16 cellular contexts compared by ENCODE assay signal in genomic region chr18:44548291-44549221, GRCh38.
DNase-seq lines count a peak whose midpoint lies in the region; ATAC-seq, FAIRE-seq and TF ChIP-seq lines count a peak whose summit lies in the region.
"Had no signal": no experiment of that assay in that cellular context is flagged by ENCODE, and none has a peak within 500 bp of the region (broad histone marks: within the 10 kb centered on the region; RNA-seq: fewer than 3 reads in every experiment).

No MANE protein-coding gene starts in this region.

- H3K9me3 ChIP-seq in endothelial cell of umbilical vein (replicated peaks; ENCODE audit: control insufficient read depth, insufficient read depth, low read length) (no peaks in the 10 kb centered on the region), sigmoid colon (no peaks in the 10 kb centered on the region)

- no peak for TF ChIP-seq EP300 in sigmoid colon (IDR thresholded peaks at IDR 0.05)

- dilution Hi-C loops in endothelial cell of umbilical vein (cut with MboI; ENCODE audit: extremely low pct_ligation_motif_present, low sequenced_read_pairs) = no loop called here

- H3K9me1 ChIP-seq in endothelial cell of umbilical vein (replicated peaks; ENCODE audit: control insufficient read depth, extremely low read depth, insufficient read depth, low read length) = no peaks in the 10 kb centered on the region

- no peaks in the 10 kb centered on the region for H3K79me2 ChIP-seq in endothelial cell of umbilical vein (ENCODE audit: control insufficient read depth, insufficient read depth, low read length)

- DNase-seq in GM04503 (ENCODE audit: low read depth) (peak; percentile 62), MV-4-11 (lab: John Stamatoyannopoulos, UW) (peak; percentile 81), endothelial cell of umbilical vein (ENCODE audit: low read depth, low spot score) (peak; percentile 9), non-pigmented ciliary epithelial cell (ENCODE audit: low read depth) (peak; percentile 18), NCI-H2107 treated with DMSO at 0.1 percent for 48 hours (lab: John Stamatoyannopoulos, UW; ENCODE audit: unreplicated experiment) (no peak), sigmoid colon (no peak), urothelium cell line (ENCODE audit: low spot score) (no peak)
- DNase-seq: foreskin keratinocyte, HCEC 1CT, kidney glomerular epithelial cell, NCI-H446 treated with DMSO at 0.1 percent for 48 hours, nucleus accumbens had no signal

- no peak overlapping the region for H3K27ac ChIP-seq in endothelial cell of umbilical vein (ENCODE audit: insufficient read depth, low read depth, low read length)
- no peak overlapping the region for H3K27ac ChIP-seq in sigmoid colon
- H3K27ac ChIP-seq: cardiac muscle cell, foreskin keratinocyte had no signal

- intact Hi-C loops in endothelial cell of umbilical vein (cut with micrococcal nuclease) = no loop called here
- intact Hi-C loops in sigmoid colon (cut with DNase I) = no loop called here

- H4K20me1 ChIP-seq in endothelial cell of umbilical vein (replicated peaks; ENCODE audit: control insufficient read depth, extremely low read depth, insufficient read depth, low read length) = no peaks in the 10 kb centered on the region

- 57 to 64% methylated on average over 7 of the region's 7 CpGs for WGBS in sigmoid colon, 2 donors

- TF ChIP-seq POLR2A in endothelial cell of umbilical vein (IDR thresholded peaks at IDR 0.05; ENCODE audit: low read depth, low read length) (no peak), sigmoid colon (IDR thresholded peaks at IDR 0.05) (no peak)

- H3K9ac ChIP-seq in endothelial cell of umbilical vein (replicated peaks; ENCODE audit: extremely low read depth, insufficient read depth, low read length) = no peak overlapping the region

- no TSS peak for BruUV-seq in endothelial cell of umbilical vein (replicated peaks; lab: Mats Ljungman, UMichigan)

- POLR2A ChIA-PET in endothelial cell of umbilical vein (lab: Charles Lee) = no interaction called here

- H3K36me3 ChIP-seq in endothelial cell of umbilical vein (ENCODE audit: control insufficient read depth in 2 of 2, extremely low read depth in 1 of 2, insufficient read depth in 2 of 2, low read length in 2 of 2) (no peaks in the 10 kb centered on the region), sigmoid colon (no peaks in the 10 kb centered on the region)
- H3K36me3 ChIP-seq: cardiac muscle cell had no signal

- H3K4me1 ChIP-seq in endothelial cell of umbilical vein (ENCODE audit: control insufficient read depth, extremely low read depth, insufficient read depth, low read length) = no peaks in the 10 kb centered on the region
- peaks cover 0 to 8% (median 3%) of the 10 kb centered on the region in 4 donors for H3K4me1 ChIP-seq in sigmoid colon
- H3K4me1 ChIP-seq: foreskin keratinocyte had no signal

- FAIRE-seq in endothelial cell of umbilical vein (lab: Jason Lieb, UNC) = no peak
- FAIRE-seq in urothelium cell line (lab: Jason Lieb, UNC) = no peak
- FAIRE-seq: D721Med, GM12892 had no signal

- CTCF ChIA-PET in endothelial cell of umbilical vein (lab: Charles Lee) = no interaction called here

- TF ChIP-seq CTCF in endothelial cell of umbilical vein (IDR thresholded peaks at IDR 0.05; ENCODE audit: extremely low read depth in 1 of 2, insufficient read depth in 1 of 2, low read depth in 1 of 2, low read length in 2 of 2) (no peak), sigmoid colon (IDR thresholded peaks at IDR 0.05) (no peak)

- ATAC-seq in GM19467 (IDR thresholded peaks at IDR 0.05; ENCODE audit: unreplicated experiment) = no peak
- ATAC-seq: foreskin keratinocyte had no signal

- H2AFZ ChIP-seq in endothelial cell of umbilical vein (ENCODE audit: low read depth, low read length) = no peak overlapping the region

- H3K27me3 ChIP-seq in endothelial cell of umbilical vein (ENCODE audit: control insufficient read depth in 2 of 2, insufficient read depth in 2 of 2, low read length in 2 of 2) = no peaks in the 10 kb centered on the region
- no peaks in the 10 kb centered on the region for H3K27me3 ChIP-seq in sigmoid colon
- H3K27me3 ChIP-seq: cardiac muscle cell, foreskin keratinocyte had no signal

- no peak overlapping the region for H3K4me2 ChIP-seq in endothelial cell of umbilical vein (ENCODE audit: insufficient read depth, low read length)

- no peak overlapping the region for H3K4me3 ChIP-seq in endothelial cell of umbilical vein (replicated peaks in 1 of 3; ENCODE audit: insufficient read depth in 1 of 3, low read depth in 1 of 3, low read length in 3 of 3)
- H3K4me3 ChIP-seq in sigmoid colon = no peak overlapping the region
- H3K4me3 ChIP-seq: cardiac muscle cell had no signal

TF ChIP-seq in endothelial cell of umbilical vein, 7 proteins besides CTCF, POLR2A, EP300 and RAD21:
- TF ChIP-seq POLR2AphosphoS5 (IDR thresholded peaks at IDR 0.05; ENCODE audit: insufficient read depth, low read depth, low read length) = no peak
- TF ChIP-seq FOS (IDR thresholded peaks at IDR 0.05; ENCODE audit: borderline replicate concordance, insufficient read depth, low read length) = no peak
- TF ChIP-seq JUN (IDR thresholded peaks at IDR 0.05; ENCODE audit: borderline replicate concordance, insufficient read depth, insufficient read length, low read depth) = no peak
- TF ChIP-seq MAX (IDR thresholded peaks at IDR 0.05; ENCODE audit: insufficient read depth, insufficient read length) = no peak
- TF ChIP-seq GATA2 (IDR thresholded peaks at IDR 0.05; ENCODE audit: insufficient read depth, insufficient read length, low read depth, low read length) = no peak
- no peak for TF ChIP-seq EZH2 (IDR thresholded peaks at IDR 0.05; ENCODE audit: borderline replicate concordance, low read depth, low read length, severe bottlenecking)
- no peak for TF ChIP-seq MYC (IDR thresholded peaks at IDR 0.05; ENCODE audit: low read depth, low read length)

Comparison
In these comparisons a context has a peak if more than half of its experiments do, and no peak if none do; other contexts are left out.
1. DNase-seq: peak in GM04503 (single experiment), MV-4-11 (single experiment), endothelial cell of umbilical vein (single experiment) and non-pigmented ciliary epithelial cell (single experiment); none in NCI-H2107 treated with DMSO at 0.1 percent for 48 hours (single experiment), sigmoid colon (single experiment) and urothelium cell line (single experiment).